ENCODE assay signal across 8 cellular contexts in the genomic region with DNA sequence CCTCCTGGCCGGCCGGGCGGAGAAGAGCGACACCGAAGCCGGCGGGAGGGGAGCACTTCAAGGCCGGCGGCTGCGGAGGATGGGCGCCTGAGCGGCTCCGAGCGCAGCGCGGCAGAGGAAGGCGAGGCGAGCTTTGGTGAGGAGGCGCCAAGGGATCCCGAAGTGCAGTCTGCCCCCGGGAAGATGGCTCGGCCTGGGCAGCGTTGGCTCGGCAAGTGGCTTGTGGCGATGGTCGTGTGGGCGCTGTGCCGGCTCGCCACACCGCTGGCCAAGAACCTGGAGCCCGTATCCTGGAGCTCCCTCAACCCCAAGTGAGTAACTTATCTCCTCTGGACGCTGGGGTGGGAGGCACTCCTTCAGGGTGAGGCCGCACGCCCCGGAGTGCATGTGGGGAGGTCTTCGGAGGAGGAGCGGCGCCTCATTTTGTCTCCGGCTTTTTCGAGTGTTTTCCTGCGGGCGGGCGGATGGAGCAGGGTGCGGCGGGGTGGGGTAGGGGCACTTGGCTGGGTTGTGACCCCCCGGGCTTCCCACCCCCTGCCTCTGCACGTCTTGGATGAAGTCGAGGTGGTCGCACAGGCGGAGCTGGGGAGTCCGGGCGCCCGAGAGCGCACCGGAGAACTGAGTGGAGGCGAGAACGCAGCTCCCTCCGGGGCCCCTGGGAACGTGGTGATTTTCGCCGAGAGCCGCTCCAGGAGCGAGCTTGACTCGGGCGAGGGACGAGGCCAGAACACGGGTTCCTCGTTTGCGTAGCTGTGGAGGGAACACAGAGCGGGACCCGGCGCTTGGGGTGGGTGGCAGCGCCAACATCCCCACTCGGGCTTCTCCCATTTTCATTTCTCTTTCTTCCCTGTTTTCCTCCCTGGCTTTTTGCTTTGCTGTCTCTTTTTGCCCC. TPM values are rescaled to one million over a fixed set of nuclear protein-coding genes. Genes with fewer than 3 reads are reported as not detected.
DNase-seq lines count a peak whose midpoint lies in the region; ATAC-seq and TF ChIP-seq lines count a peak whose summit lies in the region.

No MANE protein-coding gene starts in this region.

- no peaks in the 10 kb centered on the region for H3K9me3 Mint-ChIP-seq in activated T-helper 1 cell treated with anti-CD3 and anti-CD28 coated beads, Interleukin-12 subunit alpha, Interleukin-12 subunit beta, Interleukin-2, Interleukin-4 antibody, amounts not matched to agents 30 ng/mL and 10 ng/mL and 1 ng/mL, durations not matched to agents 14 hours and 24 hours and 36 hours

- peak overlapping the region; percentile 80 for H3K4me3 Mint-ChIP-seq in activated T-helper 1 cell treated with anti-CD3 and anti-CD28 coated beads, Interleukin-12 subunit alpha, Interleukin-12 subunit beta, Interleukin-2, Interleukin-4 antibody, amounts not matched to agents 30 ng/mL and 10 ng/mL and 1 ng/mL, durations not matched to agents 14 hours and 24 hours and 36 hours

- no peak for TF ChIP-seq CTCF in HFF-Myc (IDR thresholded peaks at IDR 0.05; ENCODE audit: low read depth, low read length, missing control alignments)

- peaks cover 23% of the 10 kb centered on the region for H3K4me1 Mint-ChIP-seq in activated T-helper 1 cell treated with anti-CD3 and anti-CD28 coated beads, Interleukin-12 subunit alpha, Interleukin-12 subunit beta, Interleukin-2, Interleukin-4 antibody, amounts not matched to agents 30 ng/mL and 10 ng/mL and 1 ng/mL, durations not matched to agents 14 hours and 24 hours and 36 hours (ENCODE audit: low read depth)

- H3K27ac Mint-ChIP-seq in activated T-helper 1 cell treated with anti-CD3 and anti-CD28 coated beads, Interleukin-12 subunit alpha, Interleukin-12 subunit beta, Interleukin-2, Interleukin-4 antibody, amounts not matched to agents 30 ng/mL and 10 ng/mL and 1 ng/mL, durations not matched to agents 14 hours and 24 hours and 36 hours = no peak overlapping the region

- H3K36me3 Mint-ChIP-seq in activated T-helper 1 cell treated with anti-CD3 and anti-CD28 coated beads, Interleukin-12 subunit alpha, Interleukin-12 subunit beta, Interleukin-2, Interleukin-4 antibody, amounts not matched to agents 30 ng/mL and 10 ng/mL and 1 ng/mL, durations not matched to agents 14 hours and 24 hours and 36 hours (ENCODE audit: low read depth) = no peaks in the 10 kb centered on the region

- peak overlapping the region; percentile 70 for H3K4me3 ChIP-seq in HFF-Myc (replicated peaks; ENCODE audit: low read depth, low read length)

- peak; percentile 3 for DNase-seq in ACHN
- DNase-seq in HFF-Myc (ENCODE audit: extremely low read depth, low read depth) = no peak
- no peak for DNase-seq in activated T-helper 1 cell treated with anti-CD3 and anti-CD28 coated beads, Interleukin-12 subunit alpha, Interleukin-12 subunit beta, Interleukin-2, Interleukin-4 antibody, amounts not matched to agents 30 ng/mL and 10 ng/mL and 1 ng/mL, durations not matched to agents 14 hours and 24 hours and 36 hours (ENCODE audit: low spot score)
- no peak for DNase-seq in Right ventricle myocardium superior
- peak; percentile 80 for DNase-seq in posterior vena cava (ENCODE audit: low spot score)
- no peak for DNase-seq in NCI-H187 treated with DMSO at 0.1 percent for 48 hours (lab: John Stamatoyannopoulos, UW)
- DNase-seq in amniotic stem cell (lab: John Stamatoyannopoulos, UW) = no peak

- ATAC-seq in Right ventricle myocardium superior (ENCODE audit: poor library complexity) (peak; percentile 20), HG03025 (IDR thresholded peaks at IDR 0.05; ENCODE audit: low FRiP score, unreplicated experiment) (no peak)

- in situ Hi-C loops in ACHN (cut with HindIII; ENCODE audit: low pct_ligation_motif_present, low pct_unique_long_range_greater_than_20kb, low sequenced_read_pairs) = no loop called here

- intact Hi-C loops in activated T-helper 1 cell treated with anti-CD3 and anti-CD28 coated beads, Interleukin-12 subunit alpha, Interleukin-12 subunit beta, Interleukin-2, Interleukin-4 antibody, amounts not matched to agents 30 ng/mL and 10 ng/mL and 1 ng/mL, durations not matched to agents 14 hours and 24 hours and 36 hours (cut with micrococcal nuclease) = loop anchor here (2.0 to 5.0 kb wide), 4 partner anchors 328 to 1303 kb away; a partner anchor contains a TSS
- intact Hi-C loops in Right ventricle myocardium superior (cut with DNase I) = loop anchor here (5.0 to 10.0 kb wide), 3 partner anchors 65 to 457 kb away; no protein-coding TSS in a partner anchor
- intact Hi-C loops in posterior vena cava (cut with DNase I) = loop anchor here (5.0 to 10.0 kb wide), 3 partner anchors 385 to 555 kb away; no protein-coding TSS in a partner anchor

- peaks cover 15% of the 10 kb centered on the region for H3K27me3 Mint-ChIP-seq in activated T-helper 1 cell treated with anti-CD3 and anti-CD28 coated beads, Interleukin-12 subunit alpha, Interleukin-12 subunit beta, Interleukin-2, Interleukin-4 antibody, amounts not matched to agents 30 ng/mL and 10 ng/mL and 1 ng/mL, durations not matched to agents 14 hours and 24 hours and 36 hours (ENCODE audit: insufficient read depth)

RNA-seq across cellular contexts. Expression of a gene that starts 1.0 kb away (rescaled TPM):
- total RNA-seq in activated T-helper 1 cell treated with anti-CD3 and anti-CD28 coated beads, Interleukin-12 subunit alpha, Interleukin-12 subunit beta, Interleukin-2, Interleukin-4 antibody, amounts not matched to agents 30 ng/mL and 10 ng/mL and 1 ng/mL, durations not matched to agents 14 hours and 24 hours and 36 hours = 7.3 and 8.0 TPM in 2 replicates
- total RNA-seq in Right ventricle myocardium superior (15.1 TPM), posterior vena cava (10 to 100 TPM; 18.9 to 26.4 TPM)

Comparison
In these comparisons a context has a peak if more than half of its experiments do, and no peak if none do; other contexts are left out.
1. DNase-seq: peak in ACHN (single experiment) and posterior vena cava (single experiment); none in HFF-Myc (single experiment), activated T-helper 1 cell treated with anti-CD3 and anti-CD28 coated beads, Interleukin-12 subunit alpha, Interleukin-12 subunit beta, Interleukin-2, Interleukin-4 antibody, amounts not matched to agents 30 ng/mL and 10 ng/mL and 1 ng/mL, durations not matched to agents 14 hours and 24 hours and 36 hours (single experiment), Right ventricle myocardium superior (single experiment), NCI-H187 treated with DMSO at 0.1 percent for 48 hours (single experiment) and amniotic stem cell (single experiment).